Comparison of ENCODE assay signal across 1 cellular context in genomic region chr5:144121577-144121976, GRCh38.
TF ChIP-seq lines count a peak whose summit lies in the region.

No MANE protein-coding gene starts in this region.

TF ChIP-seq in SK-N-SH, 30 proteins besides CTCF, POLR2A, EP300 and RAD21 (continued from another document):
- TF ChIP-seq FOXM1 (IDR thresholded peaks at IDR 0.05; ENCODE audit: low read depth) (no peak), RFX5 (IDR thresholded peaks at IDR 0.05; ENCODE audit: low read length) (no peak), REST (IDR thresholded peaks at IDR 0.05; ENCODE audit: low read depth, low read length) (no peak), TEAD4 (IDR thresholded peaks at IDR 0.05; ENCODE audit: borderline replicate concordance, insufficient read depth) (no peak), MXI1 (IDR thresholded peaks at IDR 0.05; ENCODE audit: low read depth, low read length) (no peak), CHD2 (IDR thresholded peaks at IDR 0.05; ENCODE audit: low read length, partially characterized antibody) (no peak), EZH2phosphoT487 (IDR thresholded peaks at IDR 0.05; ENCODE audit: borderline replicate concordance, low read depth) (no peak), SIN3A (IDR thresholded peaks at IDR 0.05; ENCODE audit: borderline replicate concordance, low read depth, low read length) (no peak), USF2 (IDR thresholded peaks at IDR 0.05; ENCODE audit: borderline replicate concordance, low read depth, low read length) (no peak), MEF2A (IDR thresholded peaks at IDR 0.05; ENCODE audit: borderline replicate concordance, low read depth) (no peak), POLR2AphosphoS5 (IDR thresholded peaks at IDR 0.05; ENCODE audit: low read depth, low read length) (no peak)
- TF ChIP-seq, protein P1, sequence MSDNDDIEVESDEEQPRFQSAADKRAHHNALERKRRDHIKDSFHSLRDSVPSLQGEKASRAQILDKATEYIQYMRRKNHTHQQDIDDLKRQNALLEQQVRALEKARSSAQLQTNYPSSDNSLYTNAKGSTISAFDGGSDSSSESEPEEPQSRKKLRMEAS (IDR thresholded peaks at IDR 0.05; ENCODE audit: low read depth) = no peak
- TF ChIP-seq, protein P2, sequence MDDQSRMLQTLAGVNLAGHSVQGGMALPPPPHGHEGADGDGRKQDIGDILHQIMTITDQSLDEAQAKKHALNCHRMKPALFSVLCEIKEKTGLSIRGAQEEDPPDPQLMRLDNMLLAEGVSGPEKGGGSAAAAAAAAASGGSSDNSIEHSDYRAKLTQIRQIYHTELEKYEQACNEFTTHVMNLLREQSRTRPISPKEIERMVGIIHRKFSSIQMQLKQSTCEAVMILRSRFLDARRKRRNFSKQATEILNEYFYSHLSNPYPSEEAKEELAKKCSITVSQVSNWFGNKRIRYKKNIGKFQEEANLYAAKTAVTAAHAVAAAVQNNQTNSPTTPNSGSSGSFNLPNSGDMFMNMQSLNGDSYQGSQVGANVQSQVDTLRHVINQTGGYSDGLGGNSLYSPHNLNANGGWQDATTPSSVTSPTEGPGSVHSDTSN (IDR thresholded peaks at IDR 0.05) = no peak
- TF ChIP-seq, protein P3, sequence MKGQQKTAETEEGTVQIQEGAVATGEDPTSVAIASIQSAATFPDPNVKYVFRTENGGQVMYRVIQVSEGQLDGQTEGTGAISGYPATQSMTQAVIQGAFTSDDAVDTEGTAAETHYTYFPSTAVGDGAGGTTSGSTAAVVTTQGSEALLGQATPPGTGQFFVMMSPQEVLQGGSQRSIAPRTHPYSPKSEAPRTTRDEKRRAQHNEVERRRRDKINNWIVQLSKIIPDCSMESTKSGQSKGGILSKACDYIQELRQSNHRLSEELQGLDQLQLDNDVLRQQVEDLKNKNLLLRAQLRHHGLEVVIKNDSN (IDR thresholded peaks at IDR 0.05; ENCODE audit: borderline replicate concordance, low read depth) = no peak
